1 cellular context compared by ENCODE assay signal in the genomic region with DNA sequence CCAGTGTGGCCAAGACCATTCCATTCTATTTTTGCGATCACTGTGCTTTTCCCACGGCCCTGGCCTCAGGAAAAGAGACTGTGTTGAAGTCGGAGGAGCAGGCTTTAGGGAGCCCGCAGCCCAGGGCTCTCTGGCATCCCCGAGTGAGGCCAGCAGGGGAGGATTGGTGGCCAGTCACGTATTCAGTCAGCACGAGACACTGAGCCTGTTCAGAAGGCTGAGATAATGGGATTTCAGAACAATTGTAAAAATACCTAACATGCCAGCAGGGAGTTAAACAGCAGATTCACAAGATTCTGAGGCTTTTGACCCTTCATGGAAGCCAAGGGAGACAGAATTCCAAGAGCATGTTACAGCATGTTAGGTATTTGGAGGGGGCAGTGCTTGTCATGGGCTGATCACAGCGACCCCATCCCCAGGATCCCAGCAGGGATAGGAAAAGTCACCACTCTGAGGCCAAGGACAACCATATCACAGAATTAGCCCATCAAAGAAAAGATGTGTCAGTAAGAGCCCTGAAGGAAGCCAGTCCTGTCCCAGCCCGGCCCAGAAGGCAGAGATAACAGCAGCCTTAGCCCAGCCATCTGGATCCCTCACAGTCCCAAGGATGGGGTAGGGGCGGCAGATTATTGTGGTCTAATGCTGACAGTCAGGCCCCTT.
TF ChIP-seq lines count a peak whose summit lies in the region.

No MANE protein-coding gene starts in this region.

TF ChIP-seq in GM23338, 12 proteins besides CTCF, POLR2A, EP300 and RAD21 (continued from another document):
- TF ChIP-seq, protein P1, sequence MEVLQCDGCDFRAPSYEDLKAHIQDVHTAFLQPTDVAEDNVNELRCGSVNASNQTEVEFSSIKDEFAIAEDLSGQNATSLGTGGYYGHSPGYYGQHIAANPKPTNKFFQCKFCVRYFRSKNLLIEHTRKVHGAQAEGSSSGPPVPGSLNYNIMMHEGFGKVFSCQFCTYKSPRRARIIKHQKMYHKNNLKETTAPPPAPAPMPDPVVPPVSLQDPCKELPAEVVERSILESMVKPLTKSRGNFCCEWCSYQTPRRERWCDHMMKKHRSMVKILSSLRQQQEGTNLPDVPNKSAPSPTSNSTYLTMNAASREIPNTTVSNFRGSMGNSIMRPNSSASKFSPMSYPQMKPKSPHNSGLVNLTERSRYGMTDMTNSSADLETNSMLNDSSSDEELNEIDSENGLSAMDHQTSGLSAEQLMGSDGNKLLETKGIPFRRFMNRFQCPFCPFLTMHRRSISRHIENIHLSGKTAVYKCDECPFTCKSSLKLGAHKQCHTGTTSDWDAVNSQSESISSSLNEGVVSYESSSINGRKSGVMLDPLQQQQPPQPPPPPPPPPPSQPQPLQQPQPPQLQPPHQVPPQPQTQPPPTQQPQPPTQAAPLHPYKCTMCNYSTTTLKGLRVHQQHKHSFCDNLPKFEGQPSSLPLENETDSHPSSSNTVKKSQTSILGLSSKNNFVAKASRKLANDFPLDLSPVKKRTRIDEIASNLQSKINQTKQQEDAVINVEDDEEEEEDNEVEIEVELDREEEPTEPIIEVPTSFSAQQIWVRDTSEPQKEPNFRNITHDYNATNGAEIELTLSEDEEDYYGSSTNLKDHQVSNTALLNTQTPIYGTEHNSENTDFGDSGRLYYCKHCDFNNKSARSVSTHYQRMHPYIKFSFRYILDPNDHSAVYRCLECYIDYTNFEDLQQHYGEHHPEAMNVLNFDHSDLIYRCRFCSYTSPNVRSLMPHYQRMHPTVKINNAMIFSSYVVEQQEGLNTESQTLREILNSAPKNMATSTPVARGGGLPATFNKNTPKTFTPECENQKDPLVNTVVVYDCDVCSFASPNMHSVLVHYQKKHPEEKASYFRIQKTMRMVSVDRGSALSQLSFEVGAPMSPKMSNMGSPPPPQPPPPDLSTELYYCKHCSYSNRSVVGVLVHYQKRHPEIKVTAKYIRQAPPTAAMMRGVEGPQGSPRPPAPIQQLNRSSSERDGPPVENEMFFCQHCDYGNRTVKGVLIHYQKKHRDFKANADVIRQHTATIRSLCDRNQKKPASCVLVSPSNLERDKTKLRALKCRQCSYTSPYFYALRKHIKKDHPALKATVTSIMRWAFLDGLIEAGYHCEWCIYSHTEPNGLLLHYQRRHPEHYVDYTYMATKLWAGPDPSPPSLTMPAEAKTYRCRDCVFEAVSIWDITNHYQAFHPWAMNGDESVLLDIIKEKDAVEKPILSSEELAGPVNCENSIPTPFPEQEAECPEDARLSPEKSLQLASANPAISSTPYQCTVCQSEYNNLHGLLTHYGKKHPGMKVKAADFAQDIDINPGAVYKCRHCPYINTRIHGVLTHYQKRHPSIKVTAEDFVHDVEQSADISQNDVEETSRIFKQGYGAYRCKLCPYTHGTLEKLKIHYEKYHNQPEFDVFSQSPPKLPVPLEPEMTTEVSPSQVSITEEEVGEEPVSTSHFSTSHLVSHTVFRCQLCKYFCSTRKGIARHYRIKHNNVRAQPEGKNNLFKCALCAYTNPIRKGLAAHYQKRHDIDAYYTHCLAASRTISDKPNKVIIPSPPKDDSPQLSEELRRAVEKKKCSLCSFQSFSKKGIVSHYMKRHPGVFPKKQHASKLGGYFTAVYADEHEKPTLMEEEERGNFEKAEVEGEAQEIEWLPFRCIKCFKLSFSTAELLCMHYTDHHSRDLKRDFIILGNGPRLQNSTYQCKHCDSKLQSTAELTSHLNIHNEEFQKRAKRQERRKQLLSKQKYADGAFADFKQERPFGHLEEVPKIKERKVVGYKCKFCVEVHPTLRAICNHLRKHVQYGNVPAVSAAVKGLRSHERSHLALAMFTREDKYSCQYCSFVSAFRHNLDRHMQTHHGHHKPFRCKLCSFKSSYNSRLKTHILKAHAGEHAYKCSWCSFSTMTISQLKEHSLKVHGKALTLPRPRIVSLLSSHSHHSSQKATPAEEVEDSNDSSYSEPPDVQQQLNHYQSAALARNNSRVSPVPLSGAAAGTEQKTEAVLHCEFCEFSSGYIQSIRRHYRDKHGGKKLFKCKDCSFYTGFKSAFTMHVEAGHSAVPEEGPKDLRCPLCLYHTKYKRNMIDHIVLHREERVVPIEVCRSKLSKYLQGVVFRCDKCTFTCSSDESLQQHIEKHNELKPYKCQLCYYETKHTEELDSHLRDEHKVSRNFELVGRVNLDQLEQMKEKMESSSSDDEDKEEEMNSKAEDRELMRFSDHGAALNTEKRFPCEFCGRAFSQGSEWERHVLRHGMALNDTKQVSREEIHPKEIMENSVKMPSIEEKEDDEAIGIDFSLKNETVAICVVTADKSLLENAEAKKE (CRISPR knock-in tag; IDR thresholded peaks at IDR 0.05) = no peak
- TF ChIP-seq, protein P2, sequence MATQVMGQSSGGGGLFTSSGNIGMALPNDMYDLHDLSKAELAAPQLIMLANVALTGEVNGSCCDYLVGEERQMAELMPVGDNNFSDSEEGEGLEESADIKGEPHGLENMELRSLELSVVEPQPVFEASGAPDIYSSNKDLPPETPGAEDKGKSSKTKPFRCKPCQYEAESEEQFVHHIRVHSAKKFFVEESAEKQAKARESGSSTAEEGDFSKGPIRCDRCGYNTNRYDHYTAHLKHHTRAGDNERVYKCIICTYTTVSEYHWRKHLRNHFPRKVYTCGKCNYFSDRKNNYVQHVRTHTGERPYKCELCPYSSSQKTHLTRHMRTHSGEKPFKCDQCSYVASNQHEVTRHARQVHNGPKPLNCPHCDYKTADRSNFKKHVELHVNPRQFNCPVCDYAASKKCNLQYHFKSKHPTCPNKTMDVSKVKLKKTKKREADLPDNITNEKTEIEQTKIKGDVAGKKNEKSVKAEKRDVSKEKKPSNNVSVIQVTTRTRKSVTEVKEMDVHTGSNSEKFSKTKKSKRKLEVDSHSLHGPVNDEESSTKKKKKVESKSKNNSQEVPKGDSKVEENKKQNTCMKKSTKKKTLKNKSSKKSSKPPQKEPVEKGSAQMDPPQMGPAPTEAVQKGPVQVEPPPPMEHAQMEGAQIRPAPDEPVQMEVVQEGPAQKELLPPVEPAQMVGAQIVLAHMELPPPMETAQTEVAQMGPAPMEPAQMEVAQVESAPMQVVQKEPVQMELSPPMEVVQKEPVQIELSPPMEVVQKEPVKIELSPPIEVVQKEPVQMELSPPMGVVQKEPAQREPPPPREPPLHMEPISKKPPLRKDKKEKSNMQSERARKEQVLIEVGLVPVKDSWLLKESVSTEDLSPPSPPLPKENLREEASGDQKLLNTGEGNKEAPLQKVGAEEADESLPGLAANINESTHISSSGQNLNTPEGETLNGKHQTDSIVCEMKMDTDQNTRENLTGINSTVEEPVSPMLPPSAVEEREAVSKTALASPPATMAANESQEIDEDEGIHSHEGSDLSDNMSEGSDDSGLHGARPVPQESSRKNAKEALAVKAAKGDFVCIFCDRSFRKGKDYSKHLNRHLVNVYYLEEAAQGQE (IDR thresholded peaks at IDR 0.05; ENCODE audit: unreplicated experiment) = no peak
- TF ChIP-seq STAT1 (IDR thresholded peaks at IDR 0.05; ENCODE audit: unreplicated experiment) = no peak
